1 cellular context compared by ENCODE assay signal in the genomic region with DNA sequence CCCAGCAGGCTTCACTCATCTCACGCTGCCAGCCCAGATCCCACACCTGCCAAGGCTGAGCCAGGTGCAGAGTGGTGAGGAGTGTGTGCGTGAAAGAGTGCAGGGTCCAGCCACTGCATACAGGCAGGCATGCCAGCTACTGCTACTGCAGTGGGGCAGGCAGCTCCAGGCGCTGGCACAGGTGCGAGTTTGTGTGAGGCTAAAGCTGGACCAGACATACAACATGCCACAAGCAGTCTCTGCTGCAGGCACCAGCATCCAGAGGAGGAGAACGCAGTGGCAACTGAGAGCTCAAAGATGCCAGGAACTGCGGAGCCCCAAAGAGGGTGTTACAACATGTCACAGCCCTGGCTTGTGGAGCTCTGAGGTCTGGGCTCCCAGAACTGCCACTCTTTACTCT.
TF ChIP-seq lines count a peak whose summit lies in the region.

No MANE protein-coding gene starts in this region.

TF ChIP-seq in HepG2, 621 proteins besides CTCF, POLR2A, EP300 and RAD21 (continued from another document):
- TF ChIP-seq, protein P1, sequence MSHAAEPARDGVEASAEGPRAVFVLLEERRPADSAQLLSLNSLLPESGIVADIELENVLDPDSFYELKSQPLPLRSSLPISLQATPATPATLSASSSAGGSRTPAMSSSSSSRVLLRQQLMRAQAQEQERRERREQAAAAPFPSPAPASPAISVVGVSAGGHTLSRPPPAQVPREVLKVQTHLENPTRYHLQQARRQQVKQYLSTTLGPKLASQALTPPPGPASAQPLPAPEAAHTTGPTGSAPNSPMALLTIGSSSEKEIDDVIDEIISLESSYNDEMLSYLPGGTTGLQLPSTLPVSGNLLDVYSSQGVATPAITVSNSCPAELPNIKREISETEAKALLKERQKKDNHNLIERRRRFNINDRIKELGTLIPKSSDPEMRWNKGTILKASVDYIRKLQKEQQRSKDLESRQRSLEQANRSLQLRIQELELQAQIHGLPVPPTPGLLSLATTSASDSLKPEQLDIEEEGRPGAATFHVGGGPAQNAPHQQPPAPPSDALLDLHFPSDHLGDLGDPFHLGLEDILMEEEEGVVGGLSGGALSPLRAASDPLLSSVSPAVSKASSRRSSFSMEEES (CRISPR knock-in tag; IDR thresholded peaks at IDR 0.05): no peak
- no peak for TF ChIP-seq GLI4 (CRISPR knock-in tag; IDR thresholded peaks at IDR 0.05; ENCODE audit: borderline replicate concordance)
- TF ChIP-seq POGZ (CRISPR knock-in tag; IDR thresholded peaks at IDR 0.05): no peak
- TF ChIP-seq, protein P2, sequence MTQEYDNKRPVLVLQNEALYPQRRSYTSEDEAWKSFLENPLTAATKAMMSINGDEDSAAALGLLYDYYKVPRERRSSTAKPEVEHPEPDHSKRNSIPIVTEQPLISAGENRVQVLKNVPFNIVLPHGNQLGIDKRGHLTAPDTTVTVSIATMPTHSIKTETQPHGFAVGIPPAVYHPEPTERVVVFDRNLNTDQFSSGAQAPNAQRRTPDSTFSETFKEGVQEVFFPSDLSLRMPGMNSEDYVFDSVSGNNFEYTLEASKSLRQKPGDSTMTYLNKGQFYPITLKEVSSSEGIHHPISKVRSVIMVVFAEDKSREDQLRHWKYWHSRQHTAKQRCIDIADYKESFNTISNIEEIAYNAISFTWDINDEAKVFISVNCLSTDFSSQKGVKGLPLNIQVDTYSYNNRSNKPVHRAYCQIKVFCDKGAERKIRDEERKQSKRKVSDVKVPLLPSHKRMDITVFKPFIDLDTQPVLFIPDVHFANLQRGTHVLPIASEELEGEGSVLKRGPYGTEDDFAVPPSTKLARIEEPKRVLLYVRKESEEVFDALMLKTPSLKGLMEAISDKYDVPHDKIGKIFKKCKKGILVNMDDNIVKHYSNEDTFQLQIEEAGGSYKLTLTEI (CRISPR knock-in tag; conservative IDR thresholded peaks at IDR 0.05): no peak
- no peak for TF ChIP-seq MAX (IDR thresholded peaks at IDR 0.05)
- TF ChIP-seq ZNF629 (CRISPR knock-in tag; conservative IDR thresholded peaks at IDR 0.05): no peak
- TF ChIP-seq ZSCAN21 (CRISPR knock-in tag; IDR thresholded peaks at IDR 0.05; ENCODE audit: borderline replicate concordance): no peak
- no peak for TF ChIP-seq SNAPC4 (CRISPR knock-in tag; IDR thresholded peaks at IDR 0.05)
- TF ChIP-seq RFX1 (IDR thresholded peaks at IDR 0.05): no peak
- no peak for TF ChIP-seq ZBTB8A (CRISPR knock-in tag; IDR thresholded peaks at IDR 0.05; ENCODE audit: borderline replicate concordance, low read depth)
- TF ChIP-seq ZBED4 (CRISPR knock-in tag; IDR thresholded peaks at IDR 0.05; ENCODE audit: borderline replicate concordance): no peak
- no peak for TF ChIP-seq ZNF776 (CRISPR knock-in tag; IDR thresholded peaks at IDR 0.05)
TF ChIP-seq in HepG2: peak in this region for 0.
